Comparison of ENCODE assay signal across 8 cellular contexts in genomic region chr14:55416866-55417265, GRCh38. TPM values are rescaled to one million over a fixed set of nuclear protein-coding genes. Genes with fewer than 3 reads are reported as not detected.
DNase-seq lines count a peak whose midpoint lies in the region; ATAC-seq and TF ChIP-seq lines count a peak whose summit lies in the region.

No MANE protein-coding gene starts in this region.

- peaks cover 0 to 6% of the 10 kb centered on the region in 2 donors for H3K4me1 Mint-ChIP-seq in stimulated activated naive B cell treated with anti-CD40 and anti-IgM and Interleukin-4, amounts not matched to agents 10 μg/mL and 1 μg/mL and 100 μg/mL, for 72 hours
- no peaks in the 10 kb centered on the region for H3K4me1 Mint-ChIP-seq in stimulated activated memory B cell treated with anti-CD40 and anti-IgM and Interleukin-4, amounts not matched to agents 10 μg/mL and 1 μg/mL and 100 μg/mL, for 72 hours

- TF ChIP-seq CTCF in C4-2B (conservative IDR thresholded peaks at IDR 0.05) (peak; percentile 72), GM12875 (IDR thresholded peaks at IDR 0.05; ENCODE audit: borderline replicate concordance, insufficient read depth, low read depth, low read length) (peak; percentile 41; the same call in 1 of the 2 replicates), RWPE2 (IDR thresholded peaks at IDR 0.05; ENCODE audit: poor library complexity, severe bottlenecking) (peak; percentile 58), foreskin keratinocyte (conservative IDR thresholded peaks at IDR 0.05) (peak; percentile 78)

- no peak for DNase-seq in RWPE2 (ENCODE audit: low spot score)
- no peak for DNase-seq in foreskin keratinocyte
- DNase-seq in stimulated activated naive B cell treated with anti-CD40 and anti-IgM and Interleukin-4, amounts not matched to agents 10 μg/mL and 1 μg/mL and 100 μg/mL, for 72 hours, result no peak
- DNase-seq in DMS153 (lab: John Stamatoyannopoulos, UW), result no peak
- no peak for DNase-seq in caudate nucleus (lab: John Stamatoyannopoulos, UW)

- H3K27ac ChIP-seq in C4-2B (no peak overlapping the region), RWPE2 (ENCODE audit: poor library complexity, severe bottlenecking) (no peak overlapping the region), foreskin keratinocyte (no peak overlapping the region), caudate nucleus (ENCODE audit: low read depth, low read length) (no peak overlapping the region)

- no peak overlapping the region for H3K4me3 ChIP-seq in GM12875 (ENCODE audit: low read depth, low read length)
- H3K4me3 ChIP-seq in RWPE2 (ENCODE audit: severe bottlenecking), result no peak overlapping the region

- H3K36me3 Mint-ChIP-seq in stimulated activated naive B cell treated with anti-CD40 and anti-IgM and Interleukin-4, amounts not matched to agents 10 μg/mL and 1 μg/mL and 100 μg/mL, for 72 hours, result no peaks in the 10 kb centered on the region
- H3K36me3 Mint-ChIP-seq in stimulated activated memory B cell treated with anti-CD40 and anti-IgM and Interleukin-4, amounts not matched to agents 10 μg/mL and 1 μg/mL and 100 μg/mL, for 72 hours, result no peaks in the 10 kb centered on the region

- no peak overlapping the region for H3K4me3 Mint-ChIP-seq in stimulated activated naive B cell treated with anti-CD40 and anti-IgM and Interleukin-4, amounts not matched to agents 10 μg/mL and 1 μg/mL and 100 μg/mL, for 72 hours
- H3K4me3 Mint-ChIP-seq in stimulated activated memory B cell treated with anti-CD40 and anti-IgM and Interleukin-4, amounts not matched to agents 10 μg/mL and 1 μg/mL and 100 μg/mL, for 72 hours, result no peak overlapping the region

- no peak overlapping the region for H3K27ac Mint-ChIP-seq in stimulated activated naive B cell treated with anti-CD40 and anti-IgM and Interleukin-4, amounts not matched to agents 10 μg/mL and 1 μg/mL and 100 μg/mL, for 72 hours
- no peak overlapping the region for H3K27ac Mint-ChIP-seq in stimulated activated memory B cell treated with anti-CD40 and anti-IgM and Interleukin-4, amounts not matched to agents 10 μg/mL and 1 μg/mL and 100 μg/mL, for 72 hours

- no peaks in the 10 kb centered on the region for H3K27me3 ChIP-seq in RWPE2 (ENCODE audit: insufficient read depth, poor library complexity, severe bottlenecking)
- no peaks in the 10 kb centered on the region for H3K27me3 ChIP-seq in foreskin keratinocyte

- H3K27me3 Mint-ChIP-seq in stimulated activated naive B cell treated with anti-CD40 and anti-IgM and Interleukin-4, amounts not matched to agents 10 μg/mL and 1 μg/mL and 100 μg/mL, for 72 hours, result peaks cover 5 to 8% of the 10 kb centered on the region in 2 donors
- H3K27me3 Mint-ChIP-seq in stimulated activated memory B cell treated with anti-CD40 and anti-IgM and Interleukin-4, amounts not matched to agents 10 μg/mL and 1 μg/mL and 100 μg/mL, for 72 hours, result peaks cover 4% of the 10 kb centered on the region

- H3K9me3 ChIP-seq in RWPE2 (ENCODE audit: severe bottlenecking), result no peaks in the 10 kb centered on the region

- H3K36me3 ChIP-seq in RWPE2 (ENCODE audit: low read depth), result no peaks in the 10 kb centered on the region

- ATAC-seq in RWPE2 (ENCODE audit: low read depth), result no peak
- ATAC-seq in foreskin keratinocyte, result peak; percentile 26
- ATAC-seq in stimulated activated naive B cell treated with anti-CD40 and anti-IgM and Interleukin-4, amounts not matched to agents 10 μg/mL and 1 μg/mL and 100 μg/mL, for 72 hours (replicated peaks), result no peak
- no peak for ATAC-seq in stimulated activated memory B cell treated with anti-CD40 and anti-IgM and Interleukin-4, amounts not matched to agents 10 μg/mL and 1 μg/mL and 100 μg/mL, for 72 hours

- no peaks in the 10 kb centered on the region for H3K9me3 Mint-ChIP-seq in stimulated activated naive B cell treated with anti-CD40 and anti-IgM and Interleukin-4, amounts not matched to agents 10 μg/mL and 1 μg/mL and 100 μg/mL, for 72 hours
- H3K9me3 Mint-ChIP-seq in stimulated activated memory B cell treated with anti-CD40 and anti-IgM and Interleukin-4, amounts not matched to agents 10 μg/mL and 1 μg/mL and 100 μg/mL, for 72 hours, result no peaks in the 10 kb centered on the region

- H3K4me1 ChIP-seq in RWPE2 (ENCODE audit: insufficient read depth, poor library complexity, severe bottlenecking) (peaks cover 14% of the 10 kb centered on the region), foreskin keratinocyte (peaks cover 7% of the 10 kb centered on the region)

RNA-seq across cellular contexts. Expression of gene ATG14, which starts 5.2 kb away (rescaled TPM):
- total RNA-seq in foreskin keratinocyte, result 6.3 and 7.8 TPM in 2 replicates
- 2.0 and 2.3 TPM in 2 replicates for polyA plus RNA-seq in foreskin keratinocyte

RNA-seq across cellular contexts. Expression of gene TBPL2, which starts 23.6 kb away (rescaled TPM):
- total RNA-seq in foreskin keratinocyte, result not detected in 2 replicates
- polyA plus RNA-seq in foreskin keratinocyte, result not detected in 2 replicates
